Comparison of ENCODE assay signal across 1 cellular context in genomic region chr3:150603090-150603887, GRCh38.
A peak's percentile ranks its signal among the peaks of the same experiment; 100 is the strongest.
TF ChIP-seq lines count a peak whose summit lies in the region.

TSS of gene SELENOT (plus strand) at chr3:150603321. CDS start at chr3:150603363, 42 bp downstream.

TF ChIP-seq in HEK293, 187 proteins besides CTCF, POLR2A, EP300 and RAD21 (continued from another document and continues in another):
- TF ChIP-seq SP2 (tag by site-specific recombination; IDR thresholded peaks at IDR 0.05) (peak; percentile 15; the same call in 1 of the 2 replicates), ZNF362 (tag by site-specific recombination; IDR thresholded peaks at IDR 0.05) (no peak), ZNF621 (tag by site-specific recombination; IDR thresholded peaks at IDR 0.05) (no peak), PRDM6 (tag by site-specific recombination; IDR thresholded peaks at IDR 0.05) (no peak), ZNF132 (tag by site-specific recombination; IDR thresholded peaks at IDR 0.05; ENCODE audit: borderline replicate concordance) (no peak), ZNF629 (tag by site-specific recombination; IDR thresholded peaks at IDR 0.05) (peak; percentile 69), ZNF560 (tag by site-specific recombination; IDR thresholded peaks at IDR 0.05; ENCODE audit: borderline replicate concordance) (no peak), GLI4 (tag by site-specific recombination; IDR thresholded peaks at IDR 0.05) (peak; percentile 88), ZNF514 (tag by site-specific recombination; IDR thresholded peaks at IDR 0.05) (no peak), IKZF3 (tag by site-specific recombination; IDR thresholded peaks at IDR 0.05) (no peak), ZSCAN4 (tag by site-specific recombination; IDR thresholded peaks at IDR 0.05) (peak; percentile 77), ZNF398 (tag by site-specific recombination; IDR thresholded peaks at IDR 0.05) (no peak), KLF10 (tag by site-specific recombination; IDR thresholded peaks at IDR 0.05) (peak; percentile 20; the same call in 1 of the 2 replicates), ZNF76 (tag by site-specific recombination; IDR thresholded peaks at IDR 0.05; ENCODE audit: borderline replicate concordance, low read depth) (peak; percentile 50; the same call in 1 of the 2 replicates), ZBTB21 (tag by site-specific recombination; IDR thresholded peaks at IDR 0.05) (no peak), ZNF555 (tag by site-specific recombination; conservative IDR thresholded peaks at IDR 0.05) (no peak), ZNF16 (tag by site-specific recombination; IDR thresholded peaks at IDR 0.05; ENCODE audit: low read depth) (peak; percentile 37; the same call in 1 of the 2 replicates), ZNF169 (tag by site-specific recombination; IDR thresholded peaks at IDR 0.05) (no peak), ZNF660 (tag by site-specific recombination; IDR thresholded peaks at IDR 0.05) (peak; percentile 99), MYNN (tag by site-specific recombination; IDR thresholded peaks at IDR 0.05; ENCODE audit: borderline replicate concordance) (no peak), ZBTB8A (tag by site-specific recombination; IDR thresholded peaks at IDR 0.05) (peak; percentile 72), ZNF488 (tag by site-specific recombination; IDR thresholded peaks at IDR 0.05) (no peak), TCF7L2 (IDR thresholded peaks at IDR 0.05; ENCODE audit: borderline replicate concordance, low read depth, low read length) (no peak), RBAK (tag by site-specific recombination; IDR thresholded peaks at IDR 0.05) (no peak), KLF9 (tag by site-specific recombination; IDR thresholded peaks at IDR 0.05; ENCODE audit: low read depth) (no peak), ZNF580 (tag by site-specific recombination; IDR thresholded peaks at IDR 0.05) (peak; percentile 62; the same call in 1 of the 2 replicates), REST (tag by site-specific recombination; IDR thresholded peaks at IDR 0.05) (peak; percentile 70; the same call in 1 of the 2 replicates), ZNF248 (tag by site-specific recombination; IDR thresholded peaks at IDR 0.05) (no peak), ZNF549 (tag by site-specific recombination; IDR thresholded peaks at IDR 0.05) (no peak), OVOL3 (tag by site-specific recombination; IDR thresholded peaks at IDR 0.05) (0 out of 2 replicates have a peak, but pooled peaks have one; percentile 64), GLIS2 (tag by site-specific recombination; IDR thresholded peaks at IDR 0.05) (no peak; the same call in 1 of the 2 replicates), ZXDB (tag by site-specific recombination; IDR thresholded peaks at IDR 0.05) (peak; percentile 84), BCL11A (tag by site-specific recombination; IDR thresholded peaks at IDR 0.05; ENCODE audit: low read depth) (no peak), ZNF24 (tag by site-specific recombination; IDR thresholded peaks at IDR 0.05) (peak; percentile 64; the same call in 1 of the 2 replicates), ZNF529 (tag by site-specific recombination; IDR thresholded peaks at IDR 0.05; ENCODE audit: insufficient replicate concordance) (no peak), ZNF449 (tag by site-specific recombination; IDR thresholded peaks at IDR 0.05) (0 out of 2 replicates have a peak, but pooled peaks have one; percentile 55), PRDM4 (tag by site-specific recombination; IDR thresholded peaks at IDR 0.05) (no peak), ZEB2 (tag by site-specific recombination; IDR thresholded peaks at IDR 0.05) (peak; percentile 58; the same call in 1 of the 2 replicates), ZBTB10 (tag by site-specific recombination; IDR thresholded peaks at IDR 0.05) (no peak), ZNF19 (tag by site-specific recombination; IDR thresholded peaks at IDR 0.05; ENCODE audit: low read depth) (no peak), ZBTB48 (tag by site-specific recombination; IDR thresholded peaks at IDR 0.05) (peak; percentile 62; the same call in 1 of the 2 replicates), ZNF785 (tag by site-specific recombination; IDR thresholded peaks at IDR 0.05) (no peak), ZNF704 (tag by site-specific recombination; IDR thresholded peaks at IDR 0.05) (no peak), ZNF221 (tag by site-specific recombination; IDR thresholded peaks at IDR 0.05; ENCODE audit: borderline replicate concordance) (no peak)
